Comparison of ENCODE assay signal across 8 cellular contexts in genomic region chr16:15672514-15673167, GRCh38. TPM values are rescaled to one million over a fixed set of nuclear protein-coding genes. Genes with fewer than 3 reads are reported as not detected.
DNase-seq lines count a peak whose midpoint lies in the region; ATAC-seq, FAIRE-seq and TF ChIP-seq lines count a peak whose summit lies in the region.

No MANE protein-coding gene starts in this region.

- no peak for FAIRE-seq in GM12892 (lab: Jason Lieb, UNC)

- peak; percentile 67 to 81 for ATAC-seq in activated T-cell treated with anti-CD3 and anti-CD28 coated beads, Interleukin-2, amount 50 U/mL, for 4 hours
- peak; percentile 90 to 96 for ATAC-seq in naive thymus-derived CD8-positive, alpha-beta T cell
- ATAC-seq in stimulated activated naive B cell treated with anti-CD40 and anti-IgM and Interleukin-4, amounts not matched to agents 10 μg/mL and 1 μg/mL and 100 μg/mL, for 72 hours (replicated peaks): peak; percentile 84 to 86
- ATAC-seq in HG03378 (IDR thresholded peaks at IDR 0.05; ENCODE audit: unreplicated experiment): no peak

- H3K27me3 Mint-ChIP-seq in activated T-cell treated with anti-CD3 and anti-CD28 coated beads, Interleukin-2, amount 50 U/mL, for 4 hours (ENCODE audit: low read depth): no peaks in the 10 kb centered on the region
- H3K27me3 Mint-ChIP-seq in naive thymus-derived CD8-positive, alpha-beta T cell: no peaks in the 10 kb centered on the region
- no peaks in the 10 kb centered on the region for H3K27me3 Mint-ChIP-seq in stimulated activated naive B cell treated with anti-CD40 and anti-IgM and Interleukin-4, amounts not matched to agents 10 μg/mL and 1 μg/mL and 100 μg/mL, for 72 hours

- POLR2A ChIA-PET in naive thymus-derived CD8-positive, alpha-beta T cell (lab: Charles Lee): interaction anchor here (0.6 to 6.4 kb wide), 9 partner anchors 8 to 51 kb away, joined by 3 to 56 read pairs (median 5); partner anchors contain the start of genes MARF1 and NDE1

- TF ChIP-seq POLR2A in GM12892 (IDR thresholded peaks at IDR 0.05; ENCODE audit: low read depth, low read length): no peak

- peak overlapping the region; percentile 22 for H3K4me3 Mint-ChIP-seq in activated T-cell treated with anti-CD3 and anti-CD28 coated beads, Interleukin-2, amount 50 U/mL, for 4 hours
- peak overlapping the region; percentile 58 to 86 (median 75) for H3K4me3 Mint-ChIP-seq in naive thymus-derived CD8-positive, alpha-beta T cell
- peak overlapping the region; percentile 46 to 66 for H3K4me3 Mint-ChIP-seq in stimulated activated naive B cell treated with anti-CD40 and anti-IgM and Interleukin-4, amounts not matched to agents 10 μg/mL and 1 μg/mL and 100 μg/mL, for 72 hours

- H3K9me3 Mint-ChIP-seq in activated T-cell treated with anti-CD3 and anti-CD28 coated beads, Interleukin-2, amount 50 U/mL, for 4 hours: no peaks in the 10 kb centered on the region
- H3K9me3 Mint-ChIP-seq in naive thymus-derived CD8-positive, alpha-beta T cell: no peaks in the 10 kb centered on the region
- no peaks in the 10 kb centered on the region for H3K9me3 Mint-ChIP-seq in stimulated activated naive B cell treated with anti-CD40 and anti-IgM and Interleukin-4, amounts not matched to agents 10 μg/mL and 1 μg/mL and 100 μg/mL, for 72 hours

- peaks cover 23% of the 10 kb centered on the region for H3K36me3 Mint-ChIP-seq in activated T-cell treated with anti-CD3 and anti-CD28 coated beads, Interleukin-2, amount 50 U/mL, for 4 hours (ENCODE audit: insufficient read depth)
- H3K36me3 Mint-ChIP-seq in naive thymus-derived CD8-positive, alpha-beta T cell: peaks cover 0 to 64% (median 6%) of the 10 kb centered on the region in 3 donors
- H3K36me3 Mint-ChIP-seq in stimulated activated naive B cell treated with anti-CD40 and anti-IgM and Interleukin-4, amounts not matched to agents 10 μg/mL and 1 μg/mL and 100 μg/mL, for 72 hours: peaks cover 53 to 54% of the 10 kb centered on the region in 2 donors

- H3K4me1 Mint-ChIP-seq in activated T-cell treated with anti-CD3 and anti-CD28 coated beads, Interleukin-2, amount 50 U/mL, for 4 hours (ENCODE audit: low read depth): peaks cover 47% of the 10 kb centered on the region
- H3K4me1 Mint-ChIP-seq in naive thymus-derived CD8-positive, alpha-beta T cell: peaks cover 31 to 59% (median 46%) of the 10 kb centered on the region in 4 donors
- H3K4me1 Mint-ChIP-seq in stimulated activated naive B cell treated with anti-CD40 and anti-IgM and Interleukin-4, amounts not matched to agents 10 μg/mL and 1 μg/mL and 100 μg/mL, for 72 hours: peaks cover 31 to 36% of the 10 kb centered on the region in 2 donors

- DNase-seq in DMS153 (lab: John Stamatoyannopoulos, UW) (peak; percentile 96), NCI-H748 treated with DMSO at 0.1 percent for 48 hours (lab: John Stamatoyannopoulos, UW) (peak; percentile 47), fibroblast of gingiva (ENCODE audit: low read depth) (peak; percentile 97), GM12892 (ENCODE audit: insufficient read length) (no peak)
- peak; percentile 35 for DNase-seq in activated T-cell treated with anti-CD3 and anti-CD28 coated beads, Interleukin-2, amount 50 U/mL, for 4 hours
- DNase-seq in naive thymus-derived CD8-positive, alpha-beta T cell: peak; percentile 50 to 94 (median 83)
- no peak for DNase-seq in stimulated activated naive B cell treated with anti-CD40 and anti-IgM and Interleukin-4, amounts not matched to agents 10 μg/mL and 1 μg/mL and 100 μg/mL, for 72 hours

- H3K27ac Mint-ChIP-seq in naive thymus-derived CD8-positive, alpha-beta T cell: peak overlapping the region; percentile 89 to 99 (median 98)
- H3K27ac Mint-ChIP-seq in stimulated activated naive B cell treated with anti-CD40 and anti-IgM and Interleukin-4, amounts not matched to agents 10 μg/mL and 1 μg/mL and 100 μg/mL, for 72 hours: peak overlapping the region; percentile 81

RNA-seq across cellular contexts. Expression of gene NDE1, which starts 22.6 kb away (rescaled TPM):
- total RNA-seq in activated T-cell treated with anti-CD3 and anti-CD28 coated beads, Interleukin-2, amount 50 U/mL, for 4 hours: 10 to 100 TPM; 60.4 to 69.0 (median 60.5) TPM
- 100 to 1,000 TPM; 128 to 138 TPM for total RNA-seq in naive thymus-derived CD8-positive, alpha-beta T cell
- polyA plus RNA-seq in naive thymus-derived CD8-positive, alpha-beta T cell: 10 to 100 TPM; 23.5 to 59.1 (median 42.3) TPM
- 75.8 TPM for polyA plus RNA-seq in GM12892 (2012; ENCODE audit: missing spikeins)

RNA-seq across cellular contexts. Expression of gene MARF1, which starts 29.7 kb away (rescaled TPM):
- total RNA-seq in activated T-cell treated with anti-CD3 and anti-CD28 coated beads, Interleukin-2, amount 50 U/mL, for 4 hours: 10 to 100 TPM; 24.3 to 35.0 (median 34.1) TPM
- 100 to 1,000 TPM; 228 to 256 TPM for total RNA-seq in naive thymus-derived CD8-positive, alpha-beta T cell
- 10 to 100 TPM; 10.9 to 18.2 (median 15.2) TPM for polyA plus RNA-seq in naive thymus-derived CD8-positive, alpha-beta T cell
- 17.5 TPM for polyA plus RNA-seq in GM12892 (2012; ENCODE audit: missing spikeins)

Comparison
In these comparisons a context has a peak if more than half of its experiments do, and no peak if none do; other contexts are left out.
1. DNase-seq: peak in DMS153 (single experiment), NCI-H748 treated with DMSO at 0.1 percent for 48 hours (single experiment), activated T-cell treated with anti-CD3 and anti-CD28 coated beads, Interleukin-2, amount 50 U/mL, for 4 hours (single experiment), fibroblast of gingiva (single experiment) and naive thymus-derived CD8-positive, alpha-beta T cell (10 of 10); none in stimulated activated naive B cell treated with anti-CD40 and anti-IgM and Interleukin-4, amounts not matched to agents 10 μg/mL and 1 μg/mL and 100 μg/mL, for 72 hours (single experiment) and GM12892 (single experiment).
2. H3K4me3 Mint-ChIP-seq: peak in every context shown above with its lines; median percentile 75 in naive thymus-derived CD8-positive, alpha-beta T cell; 56 in stimulated activated naive B cell treated with anti-CD40 and anti-IgM and Interleukin-4, amounts not matched to agents 10 μg/mL and 1 μg/mL and 100 μg/mL, for 72 hours; 22 in activated T-cell treated with anti-CD3 and anti-CD28 coated beads, Interleukin-2, amount 50 U/mL, for 4 hours.
3. RNA of gene MARF1, which starts 29.7 kb away (total RNA-seq): 228 to 256 TPM in naive thymus-derived CD8-positive, alpha-beta T cell; 24.3 to 35.0 TPM in activated T-cell treated with anti-CD3 and anti-CD28 coated beads, Interleukin-2, amount 50 U/mL, for 4 hours; every median in the first group is over 4 times any median in the second.